1 cellular context compared by ENCODE assay signal in the genomic region with DNA sequence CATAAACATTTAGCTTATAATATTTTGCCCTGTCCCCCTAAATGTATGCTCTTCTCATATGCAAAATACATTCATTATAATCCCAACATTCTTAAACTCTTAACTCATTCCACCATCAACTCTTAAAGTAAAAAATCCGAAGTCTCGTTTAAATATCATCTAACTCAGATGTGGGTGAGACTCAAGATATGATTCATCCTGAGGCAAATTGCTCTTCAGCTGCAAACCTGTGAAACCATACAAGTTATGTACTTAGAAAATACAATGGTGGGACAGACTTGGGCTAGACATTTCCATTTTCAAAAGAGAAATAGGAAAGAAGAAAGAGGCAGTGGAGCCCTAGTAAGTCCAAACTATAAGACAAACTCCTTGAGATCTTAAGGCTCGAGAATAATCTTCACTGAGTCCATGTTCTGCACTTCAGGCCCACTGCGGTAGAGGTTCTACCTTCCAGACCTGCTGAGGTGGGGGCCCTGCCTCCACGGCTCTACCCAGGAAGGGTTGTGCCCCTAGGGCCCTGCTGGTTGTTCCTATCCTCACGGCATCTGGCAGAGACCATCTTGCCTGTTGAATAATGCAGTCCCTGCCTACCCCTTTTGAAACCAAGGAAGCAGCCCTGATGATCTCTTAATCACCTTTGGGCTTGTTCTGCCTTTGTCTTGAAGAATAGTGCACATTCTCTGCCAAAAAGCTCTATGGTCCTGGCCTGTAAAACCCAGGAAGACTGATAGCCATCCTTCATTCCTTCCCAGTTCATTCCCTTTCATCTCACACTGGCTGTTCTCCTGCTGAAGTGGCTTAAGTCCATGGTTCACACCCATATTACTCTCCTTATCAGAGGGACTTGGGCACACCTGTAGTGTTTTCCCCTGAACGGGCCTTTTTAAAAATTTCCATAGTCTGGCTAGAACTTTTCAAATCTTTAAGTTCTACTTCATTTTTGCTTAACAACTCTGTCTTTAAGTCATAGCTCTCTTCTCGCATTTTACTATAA.
A peak's percentile ranks its signal among the peaks of the same experiment; 100 is the strongest.
TF ChIP-seq lines count a peak whose summit lies in the region.

No MANE protein-coding gene starts in this region.

TF ChIP-seq in GM12878, 131 proteins besides CTCF, POLR2A, EP300 and RAD21:
- TF ChIP-seq HDAC6 (IDR thresholded peaks at IDR 0.05; ENCODE audit: unreplicated experiment) (no peak), JUNB (IDR thresholded peaks at IDR 0.05) (peak; percentile 25; the same call in 1 of the 2 replicates), SRF (IDR thresholded peaks at IDR 0.05; ENCODE audit: low read depth in 2 of 2, low read length in 2 of 2) (no peak)
